15 cellular contexts compared by ENCODE assay signal in the genomic region with DNA sequence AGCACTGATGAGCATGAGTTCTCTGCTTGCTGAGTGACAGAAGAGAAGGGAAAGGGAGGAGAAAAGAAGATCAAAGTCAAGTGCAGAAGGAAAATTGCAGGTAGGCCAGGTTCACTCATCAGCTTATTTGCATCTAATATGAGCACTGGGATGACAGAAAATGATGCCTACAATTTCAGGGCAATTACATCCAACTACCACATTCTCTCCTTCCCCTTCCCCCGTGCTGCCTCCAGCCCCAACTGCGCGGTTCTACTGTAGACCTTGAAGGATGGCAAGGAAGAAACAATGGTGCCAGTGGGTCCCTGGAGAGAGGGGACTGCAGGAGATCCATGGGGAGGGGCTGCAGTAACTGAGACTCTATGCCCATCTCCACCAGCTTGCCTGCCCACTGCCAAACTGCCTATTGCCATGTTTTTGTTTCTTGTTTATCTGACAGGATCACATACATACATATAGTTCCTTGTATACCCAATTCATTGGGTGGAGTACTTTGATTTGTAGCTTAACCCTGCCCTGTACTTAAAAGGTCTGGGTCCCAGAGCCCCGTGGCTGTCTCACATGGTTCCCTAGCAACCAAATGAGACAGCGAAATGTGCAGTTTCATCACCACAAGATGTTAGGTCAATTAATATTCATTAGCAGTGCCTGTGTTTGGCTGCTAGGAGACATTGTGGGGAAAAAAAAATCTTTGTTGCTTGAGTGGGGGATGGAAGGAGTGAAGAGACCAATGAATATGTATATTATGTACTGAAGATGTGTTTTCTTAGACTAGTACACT.
DNase-seq lines count a peak whose midpoint lies in the region; ATAC-seq lines count a peak whose summit lies in the region.
"Had no signal": no experiment of that assay in that cellular context is flagged by ENCODE, and none has a peak within 500 bp of the region (broad histone marks: within the 10 kb centered on the region; RNA-seq: fewer than 3 reads in every experiment).

No MANE protein-coding gene starts in this region.

- peak overlapping the region; percentile 57 for H3K27ac ChIP-seq in substantia nigra (ENCODE audit: low read depth, low read length, poor library complexity, severe bottlenecking)
- H3K27ac ChIP-seq: tibial nerve had no signal

- DNase-seq in NCI-H345 (lab: John Stamatoyannopoulos, UW) (peak; percentile 12), NCI-H345 treated with DMSO at 0.1 percent for 48 hours (lab: John Stamatoyannopoulos, UW; ENCODE audit: unreplicated experiment) (no peak), NCI-H526 treated with DMSO at 0.1 percent for 48 hours (lab: John Stamatoyannopoulos, UW) (peak; percentile 90), hippocampal formation (lab: John Stamatoyannopoulos, UW) (peak; percentile 42 to 77), substantia nigra (lab: John Stamatoyannopoulos, UW) (peak in 24 of 49 donors; percentile 8 to 69 (median 31)), NCI-H2107 (lab: John Stamatoyannopoulos, UW) (no peak)
- DNase-seq in activated naive CD4-positive, alpha-beta T cell treated with Interleukin-2 at 50 U/mL for 16 hours: no peak
- DNase-seq: activated effector memory CD4-positive, alpha-beta T cell treated with anti-CD3 and anti-CD28 coated beads, Interleukin-2, amount 50 U/mL, for 16 hours; aorta; CD4-positive, alpha-beta memory T cell; KBM-7; NCI-H1694 treated with DMSO at 0.1 percent for 48 hours; stimulated activated CD4-positive, alpha-beta T cell treated with anti-CD3 and anti-CD28 coated beads, Interleukin-4, amount 100 ng/mL, for 1 hour had no signal

- no peak for ATAC-seq in GM21717 (IDR thresholded peaks at IDR 0.05; ENCODE audit: unreplicated experiment)

Comparison
In these comparisons a context has a peak if more than half of its experiments do, and no peak if none do; other contexts are left out.
1. DNase-seq: peak in NCI-H345 (single experiment), NCI-H526 treated with DMSO at 0.1 percent for 48 hours (single experiment) and hippocampal formation (2 of 2); none in NCI-H345 treated with DMSO at 0.1 percent for 48 hours (single experiment), activated naive CD4-positive, alpha-beta T cell treated with Interleukin-2 at 50 U/mL for 16 hours (single experiment) and NCI-H2107 (single experiment).